ENCODE assay signal across 16 cellular contexts in the genomic region with DNA sequence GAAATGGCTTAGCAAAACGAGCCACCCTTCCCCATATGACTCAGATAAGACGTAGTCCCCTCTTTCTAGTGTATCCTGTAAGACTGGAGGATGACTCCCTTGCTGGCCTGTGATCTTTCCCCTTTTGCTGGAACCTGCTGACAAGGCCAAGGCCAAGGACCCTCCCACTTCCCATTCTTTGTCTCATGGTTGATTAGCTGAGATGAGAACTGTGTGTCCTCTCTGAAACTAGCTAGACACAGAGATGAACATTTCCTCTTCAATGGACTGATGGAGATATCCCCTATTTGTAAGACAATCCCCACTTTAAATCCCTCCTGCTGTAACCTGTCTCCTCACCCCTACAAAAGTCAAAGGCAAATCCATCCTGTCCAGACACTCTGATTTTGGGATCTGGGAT. TPM values are rescaled to one million over a fixed set of nuclear protein-coding genes. Genes with fewer than 3 reads are reported as not detected.
DNase-seq lines count a peak whose midpoint lies in the region; ATAC-seq, FAIRE-seq and TF ChIP-seq lines count a peak whose summit lies in the region.
"Had no signal": no experiment of that assay in that cellular context is flagged by ENCODE, and none has a peak within 500 bp of the region (broad histone marks: within the 10 kb centered on the region; RNA-seq: fewer than 3 reads in every experiment).

No MANE protein-coding gene starts in this region.

- no peak for FAIRE-seq in HepG2 (lab: Jason Lieb, UNC)
- no peak for FAIRE-seq in GM19239 (lab: Jason Lieb, UNC)
- FAIRE-seq: GM12891, RCC 7860 had no signal

- H3K36me3 Mint-ChIP-seq in endodermal cell (ENCODE audit: low read depth) (peaks cover 4% of the 10 kb centered on the region), nephron (ENCODE audit: low read depth) (no peaks in the 10 kb centered on the region), type B pancreatic cell (no peaks in the 10 kb centered on the region)

- no peak for ATAC-seq in HepG2
- no peak for ATAC-seq in right lobe of liver
- ATAC-seq in omental fat pad (ENCODE audit: low FRiP score) = no peak

- H3K36me3 ChIP-seq in HepG2 (replicated peaks in 1 of 2; ENCODE audit: control insufficient read depth in 1 of 2, insufficient read depth in 2 of 2, low read length in 2 of 2) (no peaks in the 10 kb centered on the region), right lobe of liver (no peaks in the 10 kb centered on the region), endodermal cell (ENCODE audit: control insufficient read depth, insufficient read depth, low read length) (no peaks in the 10 kb centered on the region)

- no peaks in the 10 kb centered on the region for H4K20me1 ChIP-seq in HepG2 (ENCODE audit: insufficient read depth, low read length)

- intact Hi-C loops in HepG2 (cut with micrococcal nuclease; ENCODE audit: unreplicated experiment) (no loop called here), right lobe of liver (cut with DNase I) (no loop called here)

- BruUV-seq in HepG2 (replicated peaks; lab: Mats Ljungman, UMichigan) = no TSS peak

- peaks cover 2 to 16% of the 10 kb centered on the region in 2 experiments; a peak in 1 of 5 replicates for H3K27me3 ChIP-seq in HepG2 (ENCODE audit: control insufficient read depth in 1 of 2, insufficient read depth in 2 of 2, low read length in 2 of 2)
- peaks cover 0 to 5% of the 10 kb centered on the region in 2 donors for H3K27me3 ChIP-seq in right lobe of liver
- H3K27me3 ChIP-seq in endodermal cell (ENCODE audit: control insufficient read depth, insufficient read depth, low read length, poor library complexity, severe bottlenecking) = no peaks in the 10 kb centered on the region

- TF ChIP-seq POLR2A in HepG2 (IDR thresholded peaks at IDR 0.05; ENCODE audit: insufficient read depth in 1 of 2, low read depth in 2 of 2, low read length in 2 of 2) = no peak
- no peak for TF ChIP-seq POLR2A in right lobe of liver (IDR thresholded peaks at IDR 0.05)

- DNase-seq in HepG2 (ENCODE audit: low spot score) (no peak), right lobe of liver (no peak), endodermal cell (no peak), type B pancreatic cell (ENCODE audit: extremely low spot score, unreplicated experiment) (no peak), GM19239 (ENCODE audit: insufficient read length, low spot score) (no peak), omental fat pad (ENCODE audit: low spot score) (no peak), T-helper 2 cell (no peak)
- DNase-seq: Caco-2, GOT3 had no signal

- H3K27me3 Mint-ChIP-seq in endodermal cell (ENCODE audit: insufficient read depth) (peaks cover 18% of the 10 kb centered on the region), nephron (ENCODE audit: low read depth) (peaks cover 45% of the 10 kb centered on the region), type B pancreatic cell (peaks cover 52% of the 10 kb centered on the region)

- H3K4me2 ChIP-seq in HepG2 (ENCODE audit: low read depth, low read length) = no peak overlapping the region

- H3K9me3 Mint-ChIP-seq in endodermal cell (peaks cover 22% of the 10 kb centered on the region), nephron (peaks cover 15% of the 10 kb centered on the region), type B pancreatic cell (peaks cover 5% of the 10 kb centered on the region)

- 5% methylated on average over 2 of the region's 2 CpGs for WGBS in HepG2 (ENCODE audit: low lambda C conversion rate)
- WGBS in right lobe of liver (ENCODE audit: insufficient coverage, low coverage, low lambda C conversion rate, missing lambda C conversion rate) = 48% methylated on average over 2 of the region's 2 CpGs
- 90 to 93% methylated on average over 2 of the region's 2 CpGs for WGBS in endodermal cell (ENCODE audit: insufficient coverage in 1 of 2, insufficient read length in 1 of 2), 2 experiments

- TF ChIP-seq EP300 in HepG2 (IDR thresholded peaks at IDR 0.05; ENCODE audit: low read depth in 2 of 2, low read length in 2 of 2) = no peak
- TF ChIP-seq EP300 in HepG2 (CRISPR knock-in tag; IDR thresholded peaks at IDR 0.05; ENCODE audit: borderline replicate concordance) = no peak

- CTCF ChIA-PET in HepG2 (lab: Yijun Ruan, JAX; ENCODE audit: low intra/inter-chr PET ratio, low total read pairs) = no interaction called here

- H3K27ac ChIP-seq in HepG2 (ENCODE audit: extremely low read length, insufficient read depth, low read length) = no peak overlapping the region
- H3K27ac ChIP-seq in right lobe of liver = no peak overlapping the region
- H3K27ac ChIP-seq in endodermal cell (ENCODE audit: low read depth, low read length) = no peak overlapping the region

- peaks cover 8% of the 10 kb centered on the region for H3K9me3 ChIP-seq in HepG2 (ENCODE audit: low read length)
- no peaks in the 10 kb centered on the region for H3K9me3 ChIP-seq in right lobe of liver
- peaks cover 22% of the 10 kb centered on the region for H3K9me3 ChIP-seq in endodermal cell (ENCODE audit: control insufficient read depth, low read length)

- H3K9ac ChIP-seq in HepG2 (ENCODE audit: insufficient read depth, low read depth, low read length) (no peak overlapping the region), endodermal cell (ENCODE audit: extremely low read depth, low read length, poor library complexity, severe bottlenecking) (no peak overlapping the region)

- POLR2A ChIA-PET in HepG2 (lab: Yijun Ruan, JAX) = no interaction called here

- in situ Hi-C loops in HepG2 (cut with HindIII; ENCODE audit: extremely low pct_ligation_motif_present, low pct_unique_long_range_greater_than_20kb) = no loop called here

- TF ChIP-seq RAD21 in HepG2 (CRISPR knock-in tag; IDR thresholded peaks at IDR 0.05) = no peak

- peak overlapping the region; percentile 56 for H3K4me3 Mint-ChIP-seq in endodermal cell
- peak overlapping the region; percentile 84 to 85 (median 85) for H3K4me3 Mint-ChIP-seq in nephron
- peak overlapping the region; percentile 86 for H3K4me3 Mint-ChIP-seq in type B pancreatic cell

- H3K4me3 ChIP-seq in HepG2 (replicated peaks in 1 of 3; ENCODE audit: insufficient read depth in 1 of 3, low read depth in 2 of 3, low read length in 3 of 3) (no peak overlapping the region), right lobe of liver (no peak overlapping the region), endodermal cell (ENCODE audit: low read length) (peak overlapping the region; percentile 34)

- H3K79me2 ChIP-seq in HepG2 (ENCODE audit: insufficient read depth, low read length) = no peaks in the 10 kb centered on the region

- H3K4me1 Mint-ChIP-seq in endodermal cell (peaks cover 9% of the 10 kb centered on the region), nephron (peaks cover 22% of the 10 kb centered on the region), type B pancreatic cell (ENCODE audit: unreplicated experiment) (peaks cover 6% of the 10 kb centered on the region)
- H3K4me1 Mint-ChIP-seq: CD14-positive monocyte had no signal

- no peak for TF ChIP-seq CTCF in HepG2 (CRISPR knock-in tag; IDR thresholded peaks at IDR 0.05)
- no peak for TF ChIP-seq CTCF in right lobe of liver (IDR thresholded peaks at IDR 0.05)
- TF ChIP-seq CTCF in endodermal cell (conservative IDR thresholded peaks at IDR 0.05) = no peak
- no peak for TF ChIP-seq CTCF in nephron (IDR thresholded peaks at IDR 0.05; ENCODE audit: unreplicated experiment in 3 of 3)
- TF ChIP-seq CTCF in type B pancreatic cell (conservative IDR thresholded peaks at IDR 0.05) = no peak
- TF ChIP-seq CTCF in omental fat pad (IDR thresholded peaks at IDR 0.05) = no peak

- H3K27ac Mint-ChIP-seq in endodermal cell (no peak overlapping the region), nephron (no peak overlapping the region), type B pancreatic cell (no peak overlapping the region)
- H3K27ac Mint-ChIP-seq: CD14-positive monocyte had no signal

- no peak overlapping the region for H2AFZ ChIP-seq in HepG2 (ENCODE audit: low read length)

- H3K4me1 ChIP-seq in HepG2 (ENCODE audit: insufficient read depth, low read length) = no peaks in the 10 kb centered on the region
- H3K4me1 ChIP-seq in right lobe of liver = no peaks in the 10 kb centered on the region
- no peaks in the 10 kb centered on the region for H3K4me1 ChIP-seq in endodermal cell (ENCODE audit: control insufficient read depth, insufficient read depth, low read length)
- H3K4me1 ChIP-seq: Caco-2 had no signal

RNA-seq across cellular contexts. Expression of a gene that starts 33.4 kb away (rescaled TPM):
- total RNA-seq in HepG2 (2016; rRNA removed; fragmentation: Illumina TruSeq; extraction: Trizol) (not detected in 2 replicates), right lobe of liver (not detected), endodermal cell (not detected), type B pancreatic cell (ENCODE audit: low replicate concordance) (0.36 TPM in 1 of 2 replicates, not detected in the other), omental fat pad (not detected)
- not detected in 2 replicates for total RNA-seq in HepG2 (2016; cell fraction: cytosol; rRNA removed; fragmentation: Illumina TruSeq; extraction: Trizol; ENCODE audit: low read depth)
- total RNA-seq in HepG2 (2016; cell fraction: insoluble cytoplasmic fraction; rRNA removed; fragmentation: Illumina TruSeq; extraction: Trizol) = not detected in 2 replicates
- total RNA-seq in HepG2 (2016; cell fraction: membrane; rRNA removed; fragmentation: Illumina TruSeq; extraction: Trizol) = not detected in 2 replicates
- total RNA-seq in HepG2 (2016; cell fraction: nucleus; rRNA removed; fragmentation: Illumina TruSeq; extraction: Trizol) = not detected in 2 replicates
- not detected in 2 replicates for polyA plus RNA-seq in HepG2 (2011; rRNA removed)
- polyA plus RNA-seq in HepG2 (2011; cell fraction: cytosol; rRNA removed) = not detected in 2 replicates
- polyA plus RNA-seq in HepG2 (2011; cell fraction: nucleus; rRNA removed) = not detected in 2 replicates
- polyA plus RNA-seq in HepG2 (2012) = not detected in 2 replicates
- not detected in 2 replicates for polyA plus RNA-seq in HepG2 (2016; cell fraction: cytosol; fragmentation: Illumina TruSeq; extraction: Trizol; ENCODE audit: low read depth)
- not detected in 2 replicates for polyA plus RNA-seq in HepG2 (2016; cell fraction: insoluble cytoplasmic fraction; fragmentation: Illumina TruSeq; extraction: Trizol; ENCODE audit: low read depth)
- not detected in 2 replicates for polyA plus RNA-seq in HepG2 (2016; cell fraction: membrane; fragmentation: Illumina TruSeq; extraction: Trizol; ENCODE audit: low read depth)
- polyA plus RNA-seq in HepG2 (2016; cell fraction: nucleus; fragmentation: Illumina TruSeq; extraction: Trizol; ENCODE audit: insufficient read depth, low read depth) = not detected in 2 replicates
- not detected in 2 replicates for polyA minus RNA-seq in HepG2 (2011; rRNA and poly(A)+ RNA removed; ENCODE audit: low replicate concordance)
- not detected in 2 replicates for polyA minus RNA-seq in HepG2 (2011; cell fraction: cytosol; rRNA and poly(A)+ RNA removed)
- not detected in 2 replicates for polyA minus RNA-seq in HepG2 (2011; cell fraction: nucleus; rRNA and poly(A)+ RNA removed)
- 10.8 TPM for polyA plus RNA-seq in endodermal cell (2013, experiment 1 of 2)
- polyA plus RNA-seq in endodermal cell (2013, experiment 2 of 2) = 9.9 TPM
- total RNA-seq: Caco-2, G401, LHCN-M2 had no signal
- polyA plus RNA-seq: CD14-positive monocyte had no signal

RNA-seq across cellular contexts. Expression of a gene that starts 56.0 kb away (rescaled TPM):
- total RNA-seq in HepG2 (2016; rRNA removed; fragmentation: Illumina TruSeq; extraction: Trizol) = 87.7 and 98.2 TPM in 2 replicates
- 26.2 and 26.7 TPM in 2 replicates for total RNA-seq in HepG2 (2016; cell fraction: cytosol; rRNA removed; fragmentation: Illumina TruSeq; extraction: Trizol; ENCODE audit: low read depth)
- total RNA-seq in HepG2 (2016; cell fraction: insoluble cytoplasmic fraction; rRNA removed; fragmentation: Illumina TruSeq; extraction: Trizol) = 85.6 and 95.5 TPM in 2 replicates
- 86.8 and 92.3 TPM in 2 replicates for total RNA-seq in HepG2 (2016; cell fraction: membrane; rRNA removed; fragmentation: Illumina TruSeq; extraction: Trizol)
- total RNA-seq in HepG2 (2016; cell fraction: nucleus; rRNA removed; fragmentation: Illumina TruSeq; extraction: Trizol) = 37.3 and 40.4 TPM in 2 replicates
- polyA plus RNA-seq in HepG2 (2011; rRNA removed) = 29.9 and 41.3 TPM in 2 replicates
- 26.1 and 37.8 TPM in 2 replicates for polyA plus RNA-seq in HepG2 (2011; cell fraction: cytosol; rRNA removed)
- polyA plus RNA-seq in HepG2 (2011; cell fraction: nucleus; rRNA removed) = 10.4 and 16.8 TPM in 2 replicates
- 39.7 and 59.3 TPM in 2 replicates for polyA plus RNA-seq in HepG2 (2012)
- 18.8 and 21.5 TPM in 2 replicates for polyA plus RNA-seq in HepG2 (2016; cell fraction: cytosol; fragmentation: Illumina TruSeq; extraction: Trizol; ENCODE audit: low read depth)
- 78.8 and 84.6 TPM in 2 replicates for polyA plus RNA-seq in HepG2 (2016; cell fraction: insoluble cytoplasmic fraction; fragmentation: Illumina TruSeq; extraction: Trizol; ENCODE audit: low read depth)
- 49.8 and 51.3 TPM in 2 replicates for polyA plus RNA-seq in HepG2 (2016; cell fraction: membrane; fragmentation: Illumina TruSeq; extraction: Trizol; ENCODE audit: low read depth)
- polyA plus RNA-seq in HepG2 (2016; cell fraction: nucleus; fragmentation: Illumina TruSeq; extraction: Trizol; ENCODE audit: insufficient read depth, low read depth) = 53.3 and 55.5 TPM in 2 replicates
- polyA minus RNA-seq in HepG2 (2011; rRNA and poly(A)+ RNA removed; ENCODE audit: low replicate concordance) = 29.6 and 43.5 TPM in 2 replicates
- 17.1 and 26.2 TPM in 2 replicates for polyA minus RNA-seq in HepG2 (2011; cell fraction: cytosol; rRNA and poly(A)+ RNA removed)
- 8.4 and 15.7 TPM in 2 replicates for polyA minus RNA-seq in HepG2 (2011; cell fraction: nucleus; rRNA and poly(A)+ RNA removed)
- 100 to 1,000 TPM in 2 of 6 experiments, 10 to 100 TPM in 4; 14.4 to 166 (median 46.0) TPM for total RNA-seq in right lobe of liver
- total RNA-seq in endodermal cell = 10 to 100 TPM in 1 of 2 donors, 1 to 10 TPM in 1; 9.7 to 19.3 TPM
- 15.8 TPM for polyA plus RNA-seq in endodermal cell (2013, experiment 1 of 2)
- 13.7 TPM for polyA plus RNA-seq in endodermal cell (2013, experiment 2 of 2)
- total RNA-seq in type B pancreatic cell (ENCODE audit: low replicate concordance) = 16.3 and 25.4 TPM in 2 replicates
- 10 to 100 TPM; 43.4 to 62.4 (median 48.5) TPM for total RNA-seq in omental fat pad

RNA-seq across cellular contexts. Expression of a gene that starts 59.3 kb away (rescaled TPM):
- not detected in 2 replicates for total RNA-seq in HepG2 (2016; rRNA removed; fragmentation: Illumina TruSeq; extraction: Trizol)
- total RNA-seq in HepG2 (2016; cell fraction: cytosol; rRNA removed; fragmentation: Illumina TruSeq; extraction: Trizol; ENCODE audit: low read depth) = not detected in 2 replicates
- total RNA-seq in HepG2 (2016; cell fraction: insoluble cytoplasmic fraction; rRNA removed; fragmentation: Illumina TruSeq; extraction: Trizol) = 0.04 TPM in 1 of 2 replicates, not detected in the other
- not detected in 2 replicates for total RNA-seq in HepG2 (2016; cell fraction: membrane; rRNA removed; fragmentation: Illumina TruSeq; extraction: Trizol)
- not detected in 2 replicates for total RNA-seq in HepG2 (2016; cell fraction: nucleus; rRNA removed; fragmentation: Illumina TruSeq; extraction: Trizol)
- polyA plus RNA-seq in HepG2 (2011; rRNA removed) = 0.03 TPM in 1 of 2 replicates, not detected in the other
- polyA plus RNA-seq in HepG2 (2011; cell fraction: cytosol; rRNA removed) = 0.06 TPM in 1 of 2 replicates, not detected in the other
- not detected in 2 replicates for polyA plus RNA-seq in HepG2 (2011; cell fraction: nucleus; rRNA removed)
- polyA plus RNA-seq in HepG2 (2012) = 0.05 TPM in 1 of 2 replicates, not detected in the other
- polyA plus RNA-seq in HepG2 (2016; cell fraction: cytosol; fragmentation: Illumina TruSeq; extraction: Trizol; ENCODE audit: low read depth) = not detected in 2 replicates
- not detected in 2 replicates for polyA plus RNA-seq in HepG2 (2016; cell fraction: insoluble cytoplasmic fraction; fragmentation: Illumina TruSeq; extraction: Trizol; ENCODE audit: low read depth)
- polyA plus RNA-seq in HepG2 (2016; cell fraction: membrane; fragmentation: Illumina TruSeq; extraction: Trizol; ENCODE audit: low read depth) = not detected in 2 replicates
- not detected in 2 replicates for polyA plus RNA-seq in HepG2 (2016; cell fraction: nucleus; fragmentation: Illumina TruSeq; extraction: Trizol; ENCODE audit: insufficient read depth, low read depth)
- polyA minus RNA-seq in HepG2 (2011; rRNA and poly(A)+ RNA removed; ENCODE audit: low replicate concordance) = 0.70 TPM in 1 of 2 replicates, not detected in the other
- polyA minus RNA-seq in HepG2 (2011; cell fraction: cytosol; rRNA and poly(A)+ RNA removed) = not detected in 2 replicates
- not detected in 2 replicates for polyA minus RNA-seq in HepG2 (2011; cell fraction: nucleus; rRNA and poly(A)+ RNA removed)
- total RNA-seq in right lobe of liver = under 1 TPM in 2 of 6 experiments, not detected in 4; 0.05 to 0.62 TPM
- total RNA-seq in endodermal cell = 1 to 10 TPM; 3.1 to 5.7 TPM
- 2.1 TPM for polyA plus RNA-seq in endodermal cell (2013, experiment 1 of 2)
- 0.95 TPM for polyA plus RNA-seq in endodermal cell (2013, experiment 2 of 2)
- 1.3 and 2.1 TPM in 2 replicates for total RNA-seq in type B pancreatic cell (ENCODE audit: low replicate concordance)
- total RNA-seq in omental fat pad = 1 to 10 TPM in 3 of 4 donors, under 1 TPM in 1; 0.84 to 3.3 (median 1.8) TPM
- total RNA-seq: A673, G401, LHCN-M2 had no signal
- polyA plus RNA-seq: CD14-positive monocyte had no signal
